In genomic region chr10:101826852-101827434, GRCh38 we compare ENCODE assay signal across 1 cellular context.
TF ChIP-seq lines count a peak whose summit lies in the region.

No MANE protein-coding gene starts in this region.

TF ChIP-seq in K562, 482 proteins besides CTCF, POLR2A, EP300 and RAD21:
- TF ChIP-seq PRDM10 (IDR thresholded peaks at IDR 0.05; ENCODE audit: partially characterized antibody), result peak; percentile 81
- no peak for TF ChIP-seq ZBTB1 (CRISPR knock-in tag; IDR thresholded peaks at IDR 0.05; ENCODE audit: borderline replicate concordance, low read depth)
